Comparison of ENCODE assay signal across 1 cellular context in genomic region chr22:21641795-21642583, GRCh38.
TF ChIP-seq lines count a peak whose summit lies in the region.

Gene SDF2L1 (plus strand): TSS chr22:21642302. CDS start chr22:21642337, 35 bp downstream.

TF ChIP-seq in HepG2, 621 proteins besides CTCF, POLR2A, EP300 and RAD21 (continued from another document and continues in another):
- TF ChIP-seq MBNL3 (CRISPR knock-in tag; conservative IDR thresholded peaks at IDR 0.05) (no peak), CHD2 (IDR thresholded peaks at IDR 0.05; ENCODE audit: low read depth, low read length) (peak; percentile 74; the same call in 1 of the 2 replicates), ZNF296 (CRISPR knock-in tag; conservative IDR thresholded peaks at IDR 0.05) (no peak), LBX2 (CRISPR knock-in tag; IDR thresholded peaks at IDR 0.05; ENCODE audit: borderline replicate concordance) (no peak), ZNF878 (CRISPR knock-in tag; IDR thresholded peaks at IDR 0.05) (no peak), ZMYM2 (CRISPR knock-in tag; IDR thresholded peaks at IDR 0.05) (no peak), NFYB (CRISPR knock-in tag; IDR thresholded peaks at IDR 0.05) (peak; percentile 96), PAX8 (CRISPR knock-in tag; IDR thresholded peaks at IDR 0.05; ENCODE audit: borderline replicate concordance) (no peak), EEA1 (CRISPR knock-in tag; IDR thresholded peaks at IDR 0.05; ENCODE audit: borderline replicate concordance) (no peak), ZNF180 (CRISPR knock-in tag; IDR thresholded peaks at IDR 0.05; ENCODE audit: borderline replicate concordance, low read depth) (no peak), ZFP91 (CRISPR knock-in tag; IDR thresholded peaks at IDR 0.05; ENCODE audit: borderline replicate concordance) (no peak), ZFP90 (CRISPR knock-in tag; IDR thresholded peaks at IDR 0.05; ENCODE audit: borderline replicate concordance) (no peak), HNF4A (CRISPR knock-in tag; IDR thresholded peaks at IDR 0.05) (no peak), MEIS2 (CRISPR knock-in tag; IDR thresholded peaks at IDR 0.05) (no peak), ZNF142 (CRISPR knock-in tag; IDR thresholded peaks at IDR 0.05) (no peak), DNMT1 (CRISPR knock-in tag; IDR thresholded peaks at IDR 0.05) (no peak), TBP (CRISPR knock-in tag; IDR thresholded peaks at IDR 0.05) (no peak), THAP9 (CRISPR knock-in tag; IDR thresholded peaks at IDR 0.05; ENCODE audit: borderline replicate concordance) (no peak), POGZ (CRISPR knock-in tag; IDR thresholded peaks at IDR 0.05) (no peak), CREB1 (IDR thresholded peaks at IDR 0.05) (peak; percentile 84), CREB1 (CRISPR knock-in tag; IDR thresholded peaks at IDR 0.05) (peak; percentile 80), ZNF225 (CRISPR knock-in tag; IDR thresholded peaks at IDR 0.05) (no peak), ZNF207 (IDR thresholded peaks at IDR 0.05; ENCODE audit: borderline replicate concordance) (no peak), SRF (IDR thresholded peaks at IDR 0.05; ENCODE audit: low read depth, low read length) (no peak), ZBTB20 (CRISPR knock-in tag; IDR thresholded peaks at IDR 0.05; ENCODE audit: borderline replicate concordance, low read depth) (no peak), PBX3 (CRISPR knock-in tag; IDR thresholded peaks at IDR 0.05; ENCODE audit: borderline replicate concordance) (no peak), MIER3 (CRISPR knock-in tag; IDR thresholded peaks at IDR 0.05; ENCODE audit: borderline replicate concordance) (no peak), ZHX1 (CRISPR knock-in tag; IDR thresholded peaks at IDR 0.05; ENCODE audit: low read depth) (no peak), ZBED4 (CRISPR knock-in tag; IDR thresholded peaks at IDR 0.05; ENCODE audit: borderline replicate concordance) (peak; percentile 99), TGIF2 (CRISPR knock-in tag; IDR thresholded peaks at IDR 0.05) (0 out of 2 replicates have a peak, but pooled peaks have one; percentile 42), HINFP (CRISPR knock-in tag; IDR thresholded peaks at IDR 0.05; ENCODE audit: low read depth) (no peak), ZNF788 (CRISPR knock-in tag; IDR thresholded peaks at IDR 0.05; ENCODE audit: borderline replicate concordance) (peak; percentile 35; the same call in 1 of the 2 replicates), ZNF292 (CRISPR knock-in tag; IDR thresholded peaks at IDR 0.05; ENCODE audit: borderline replicate concordance, low read depth) (no peak), TMF1 (CRISPR knock-in tag; IDR thresholded peaks at IDR 0.05; ENCODE audit: low read depth) (peak; percentile 50; the same call in 1 of the 2 replicates), ATF6 (CRISPR knock-in tag; conservative IDR thresholded peaks at IDR 0.05) (no peak)
